21 cellular contexts compared by ENCODE assay signal in the genomic region with DNA sequence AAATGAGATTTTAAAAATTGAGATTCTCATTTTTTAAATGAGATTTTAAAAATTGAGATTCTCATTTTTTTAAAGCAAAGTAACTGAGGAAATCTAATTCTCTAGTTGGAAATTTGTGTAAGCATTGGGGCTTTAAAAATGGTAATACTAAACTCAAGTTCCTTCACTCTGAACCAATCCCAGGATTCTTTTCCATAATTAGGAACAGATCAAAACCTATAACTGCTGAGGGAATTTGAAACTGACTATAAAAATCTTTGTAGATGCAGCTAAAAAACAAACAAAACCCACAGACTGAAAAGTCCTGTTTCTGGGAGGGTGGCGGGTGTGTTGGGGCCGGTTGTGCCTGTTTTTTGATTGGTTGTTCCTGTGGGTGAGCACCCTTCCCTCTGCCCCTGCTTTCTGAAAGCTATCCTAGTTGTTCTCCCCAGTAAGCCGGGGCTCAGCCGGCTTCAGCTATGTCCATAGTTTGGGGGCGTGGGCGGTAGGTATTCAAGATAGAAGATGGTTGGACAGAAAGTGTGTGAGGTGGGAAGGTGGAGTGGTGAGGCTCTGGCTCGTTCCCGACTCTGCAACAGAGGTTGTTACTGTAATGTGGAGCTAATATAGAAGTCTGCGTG. TPM values are rescaled to one million over a fixed set of nuclear protein-coding genes. Genes with fewer than 3 reads are reported as not detected.
A peak's percentile ranks its signal among the peaks of the same experiment; 100 is the strongest.
DNase-seq lines count a peak whose midpoint lies in the region; ATAC-seq and TF ChIP-seq lines count a peak whose summit lies in the region.
"Had no signal": no experiment of that assay in that cellular context is flagged by ENCODE, and none has a peak within 500 bp of the region (broad histone marks: within the 10 kb centered on the region; RNA-seq: fewer than 3 reads in every experiment).

No MANE protein-coding gene starts in this region.

- POLR2A ChIA-PET in SK-N-SH (lab: Yijun Ruan, JAX), result no interaction called here

- no peak for TF ChIP-seq RAD21 in SK-N-SH (IDR thresholded peaks at IDR 0.05; ENCODE audit: low read length)

- CTCF ChIA-PET in SK-N-SH (lab: Yijun Ruan, JAX), result interaction anchor here (0.5 to 1.7 kb wide), 4 partner anchors 34 to 239 kb away, joined by 3 to 5 read pairs (median 3); no protein-coding TSS in a partner anchor

- no peak overlapping the region for H3K4me2 ChIP-seq in SK-N-SH
- H3K4me2 ChIP-seq: PC-9 had no signal

- no peak overlapping the region for H3K27ac ChIP-seq in SK-N-SH (ENCODE audit: low read depth in 2 of 2, low read length in 1 of 2)
- no peak overlapping the region for H3K27ac ChIP-seq in brain microvascular endothelial cell
- H3K27ac ChIP-seq in vagina, result peak overlapping the region; percentile 51
- H3K27ac ChIP-seq: PC-9, right atrium auricular region had no signal

- 99% methylated on average over 9 of the region's 9 CpGs for WGBS in SK-N-SH (ENCODE audit: low lambda C conversion rate)

- no peak for TF ChIP-seq EP300 in SK-N-SH (IDR thresholded peaks at IDR 0.05; ENCODE audit: borderline replicate concordance in 1 of 2, low read depth in 1 of 2, low read length in 1 of 2)

- H3K4me1 ChIP-seq in SK-N-SH (ENCODE audit: control insufficient read depth in 1 of 2, insufficient read depth in 2 of 2, low read depth in 1 of 2, low read length in 1 of 2) (no peaks in the 10 kb centered on the region; a peak in 1 of 4 replicates), vagina (peaks cover 6% of the 10 kb centered on the region)

- H3K9ac ChIP-seq in SK-N-SH, result no peak overlapping the region

- no peaks in the 10 kb centered on the region for H3K27me3 ChIP-seq in SK-N-SH (ENCODE audit: insufficient read depth)
- no peaks in the 10 kb centered on the region for H3K27me3 ChIP-seq in brain microvascular endothelial cell (replicated peaks)
- H3K27me3 ChIP-seq in vagina, result no peaks in the 10 kb centered on the region
- H3K27me3 ChIP-seq: right atrium auricular region had no signal

- no peaks in the 10 kb centered on the region for H3K79me2 ChIP-seq in SK-N-SH (ENCODE audit: insufficient read depth)

- no peaks in the 10 kb centered on the region for H4K20me1 ChIP-seq in SK-N-SH (ENCODE audit: insufficient read depth)

- in situ Hi-C loops in brain microvascular endothelial cell (cut with HindIII; ENCODE audit: low pct_ligation_motif_present, low sequenced_read_pairs), result no loop called here

- DNase-seq in SK-N-SH, result no peak
- DNase-seq in brain microvascular endothelial cell, result peak; percentile 14
- DNase-seq in inferior parietal cortex (ENCODE audit: extremely low spot score), result peak; percentile 28
- no peak for DNase-seq in vagina (ENCODE audit: extremely low spot score in 2 of 2)
- no peak for DNase-seq in NCI-H2107 (lab: John Stamatoyannopoulos, UW)
- DNase-seq in activated naive CD4-positive, alpha-beta T cell treated with anti-CD3 and anti-CD28 coated beads, Interleukin-2, amount 50 U/mL, for 16 hours, result no peak
- DNase-seq in islet precursor cell, result no peak
- DNase-seq: activated T-cell treated with anti-CD3 and anti-CD28 coated beads, Interleukin-2, amount 50 U/mL, for 1 hour; effector memory CD8-positive, alpha-beta T cell; H9; NCI-H2029; NCI-H526; nephron progenitor cell; PC-9; SW 1271 had no signal

- peak; percentile 25; the same call in 1 of the 3 replicates for ATAC-seq in SK-N-SH treated with all-trans-retinoic acid at 6 μM for 48 hours
- ATAC-seq: activated naive CD4-positive, alpha-beta T cell treated with anti-CD3 and anti-CD28 coated beads, Interleukin-2, amount 50 U/mL, for 72 hours; effector memory CD8-positive, alpha-beta T cell; HepG2 had no signal

- H3K9me3 ChIP-seq in SK-N-SH (no peaks in the 10 kb centered on the region), vagina (no peaks in the 10 kb centered on the region)
- H3K9me3 ChIP-seq: right atrium auricular region had no signal

- H3K4me3 ChIP-seq in SK-N-SH (ENCODE audit: low read depth in 2 of 2, low read length in 1 of 2) (no peak overlapping the region), brain microvascular endothelial cell (ENCODE audit: low read depth, low read length) (no peak overlapping the region), vagina (peak overlapping the region in 1 of 2 donors; percentile 8)
- H3K4me3 ChIP-seq: PC-9, right atrium auricular region had no signal

- H2AFZ ChIP-seq in SK-N-SH (ENCODE audit: low read depth), result no peak overlapping the region
- H2AFZ ChIP-seq: PC-9 had no signal

- peaks cover 0 to 4% of the 10 kb centered on the region in 2 experiments for H3K36me3 ChIP-seq in SK-N-SH (replicated peaks in 1 of 2; ENCODE audit: control insufficient read depth in 1 of 2, insufficient read depth in 2 of 2, low read length in 1 of 2)
- no peaks in the 10 kb centered on the region for H3K36me3 ChIP-seq in brain microvascular endothelial cell (replicated peaks)
- no peaks in the 10 kb centered on the region for H3K36me3 ChIP-seq in vagina
- H3K36me3 ChIP-seq: right atrium auricular region had no signal

- TF ChIP-seq CTCF in SK-N-SH (IDR thresholded peaks at IDR 0.05) (no peak), brain microvascular endothelial cell (IDR thresholded peaks at IDR 0.05; ENCODE audit: low read depth, low read length, missing control alignments) (no peak), vagina (IDR thresholded peaks at IDR 0.05) (no peak)

- intact Hi-C loops in vagina (cut with DNase I), result no loop called here

- no peak for TF ChIP-seq POLR2A in vagina (IDR thresholded peaks at IDR 0.05)

- H3F3A ChIP-seq in SK-N-SH (replicated peaks; ENCODE audit: insufficient read depth), result no peaks in the 10 kb centered on the region

- no peaks in the 10 kb centered on the region for H3K9me2 ChIP-seq in SK-N-SH

TF ChIP-seq in SK-N-SH treated with all-trans-retinoic acid at 6 μM for 48 hours, 23 proteins besides CTCF, POLR2A, EP300 and RAD21:
- TF ChIP-seq BACH2 (CRISPR knock-in tag; IDR thresholded peaks at IDR 0.05; ENCODE audit: borderline replicate concordance), result no peak
- no peak for TF ChIP-seq GLIS3 (CRISPR knock-in tag; IDR thresholded peaks at IDR 0.05)
- TF ChIP-seq, protein P1, sequence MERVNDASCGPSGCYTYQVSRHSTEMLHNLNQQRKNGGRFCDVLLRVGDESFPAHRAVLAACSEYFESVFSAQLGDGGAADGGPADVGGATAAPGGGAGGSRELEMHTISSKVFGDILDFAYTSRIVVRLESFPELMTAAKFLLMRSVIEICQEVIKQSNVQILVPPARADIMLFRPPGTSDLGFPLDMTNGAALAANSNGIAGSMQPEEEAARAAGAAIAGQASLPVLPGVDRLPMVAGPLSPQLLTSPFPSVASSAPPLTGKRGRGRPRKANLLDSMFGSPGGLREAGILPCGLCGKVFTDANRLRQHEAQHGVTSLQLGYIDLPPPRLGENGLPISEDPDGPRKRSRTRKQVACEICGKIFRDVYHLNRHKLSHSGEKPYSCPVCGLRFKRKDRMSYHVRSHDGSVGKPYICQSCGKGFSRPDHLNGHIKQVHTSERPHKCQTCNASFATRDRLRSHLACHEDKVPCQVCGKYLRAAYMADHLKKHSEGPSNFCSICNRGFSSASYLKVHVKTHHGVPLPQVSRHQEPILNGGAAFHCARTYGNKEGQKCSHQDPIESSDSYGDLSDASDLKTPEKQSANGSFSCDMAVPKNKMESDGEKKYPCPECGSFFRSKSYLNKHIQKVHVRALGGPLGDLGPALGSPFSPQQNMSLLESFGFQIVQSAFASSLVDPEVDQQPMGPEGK (CRISPR knock-in tag; IDR thresholded peaks at IDR 0.05; ENCODE audit: borderline replicate concordance), result no peak
- TF ChIP-seq RARB (CRISPR knock-in tag; IDR thresholded peaks at IDR 0.05), result no peak
- no peak for TF ChIP-seq TOX (CRISPR knock-in tag; IDR thresholded peaks at IDR 0.05; ENCODE audit: borderline replicate concordance)

TF ChIP-seq in SK-N-SH, 30 proteins besides CTCF, POLR2A, EP300 and RAD21 (continues in another document):
- no peak for TF ChIP-seq TCF12 (IDR thresholded peaks at IDR 0.05)
- no peak for TF ChIP-seq JUND (IDR thresholded peaks at IDR 0.05)
- no peak for TF ChIP-seq CHD2 (IDR thresholded peaks at IDR 0.05; ENCODE audit: low read length, partially characterized antibody)
- no peak for TF ChIP-seq ELF1 (IDR thresholded peaks at IDR 0.05)
- TF ChIP-seq GATA2 (CRISPR knock-in tag; IDR thresholded peaks at IDR 0.05), result no peak
- no peak for TF ChIP-seq MXI1 (IDR thresholded peaks at IDR 0.05; ENCODE audit: low read depth, low read length)
- TF ChIP-seq NRF1 (IDR thresholded peaks at IDR 0.05; ENCODE audit: low read depth, low read length), result no peak
- TF ChIP-seq, protein P2, sequence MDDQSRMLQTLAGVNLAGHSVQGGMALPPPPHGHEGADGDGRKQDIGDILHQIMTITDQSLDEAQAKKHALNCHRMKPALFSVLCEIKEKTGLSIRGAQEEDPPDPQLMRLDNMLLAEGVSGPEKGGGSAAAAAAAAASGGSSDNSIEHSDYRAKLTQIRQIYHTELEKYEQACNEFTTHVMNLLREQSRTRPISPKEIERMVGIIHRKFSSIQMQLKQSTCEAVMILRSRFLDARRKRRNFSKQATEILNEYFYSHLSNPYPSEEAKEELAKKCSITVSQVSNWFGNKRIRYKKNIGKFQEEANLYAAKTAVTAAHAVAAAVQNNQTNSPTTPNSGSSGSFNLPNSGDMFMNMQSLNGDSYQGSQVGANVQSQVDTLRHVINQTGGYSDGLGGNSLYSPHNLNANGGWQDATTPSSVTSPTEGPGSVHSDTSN (IDR thresholded peaks at IDR 0.05), result no peak
- TF ChIP-seq TEAD4 (IDR thresholded peaks at IDR 0.05; ENCODE audit: borderline replicate concordance, insufficient read depth), result no peak
- TF ChIP-seq, protein P3, sequence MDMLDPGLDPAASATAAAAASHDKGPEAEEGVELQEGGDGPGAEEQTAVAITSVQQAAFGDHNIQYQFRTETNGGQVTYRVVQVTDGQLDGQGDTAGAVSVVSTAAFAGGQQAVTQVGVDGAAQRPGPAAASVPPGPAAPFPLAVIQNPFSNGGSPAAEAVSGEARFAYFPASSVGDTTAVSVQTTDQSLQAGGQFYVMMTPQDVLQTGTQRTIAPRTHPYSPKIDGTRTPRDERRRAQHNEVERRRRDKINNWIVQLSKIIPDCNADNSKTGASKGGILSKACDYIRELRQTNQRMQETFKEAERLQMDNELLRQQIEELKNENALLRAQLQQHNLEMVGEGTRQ (IDR thresholded peaks at IDR 0.05; ENCODE audit: borderline replicate concordance, low read depth, low read length), result no peak
- TF ChIP-seq TAF1 (IDR thresholded peaks at IDR 0.05; ENCODE audit: borderline replicate concordance, low read depth, low read length), result no peak
- no peak for TF ChIP-seq FOXJ3 (CRISPR knock-in tag; IDR thresholded peaks at IDR 0.05)

RNA-seq across cellular contexts. Expression of a gene that starts 49.3 kb away (rescaled TPM):
- not detected in 2 replicates for polyA plus RNA-seq in SK-N-SH (2012; rRNA removed)
- polyA plus RNA-seq in SK-N-SH (2012; cell fraction: cytosol; rRNA removed), result not detected in 2 replicates
- polyA plus RNA-seq in SK-N-SH (2012; cell fraction: nucleus; rRNA removed), result not detected in 2 replicates
- not detected for total RNA-seq in vagina
- total RNA-seq: A172; activated naive CD4-positive, alpha-beta T cell treated with anti-CD3 and anti-CD28 coated beads, Interleukin-2, amount 50 U/mL, for 72 hours; glomerular endothelial cell; H9; HepG2; PC-9; right atrium auricular region had no signal
- polyA plus RNA-seq: HepG2 had no signal

Comparison
In these comparisons a context has a peak if more than half of its experiments do, and no peak if none do; other contexts are left out.
1. DNase-seq: peak in brain microvascular endothelial cell (single experiment) and inferior parietal cortex (single experiment); none in SK-N-SH (single experiment), vagina (0 of 2), NCI-H2107 (single experiment), activated naive CD4-positive, alpha-beta T cell treated with anti-CD3 and anti-CD28 coated beads, Interleukin-2, amount 50 U/mL, for 16 hours (single experiment) and islet precursor cell (single experiment).